In the genomic region with DNA sequence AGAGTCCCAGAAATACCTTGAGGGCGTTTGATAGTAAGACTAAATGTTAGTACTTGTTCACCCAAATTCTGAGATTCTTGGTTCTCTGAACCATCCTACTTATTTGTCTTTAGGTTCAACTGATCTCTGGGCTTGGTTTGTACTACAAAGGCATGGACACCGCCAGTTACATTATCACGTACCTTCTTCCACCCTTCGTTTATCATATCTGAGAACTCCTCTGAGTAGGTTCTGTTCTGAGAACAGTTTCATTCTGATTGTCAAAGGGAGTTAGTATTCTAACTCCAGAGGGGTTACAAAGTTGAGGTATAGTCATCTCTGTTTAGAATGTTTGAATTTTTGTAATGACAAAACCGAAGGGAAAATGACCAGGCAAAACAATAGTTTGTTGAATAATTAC, we compare ENCODE assay signal across 9 cellular contexts. TPM values are rescaled to one million over a fixed set of nuclear protein-coding genes. Genes with fewer than 3 reads are reported as not detected.
A peak's percentile ranks its signal among the peaks of the same experiment; 100 is the strongest.
DNase-seq lines count a peak whose midpoint lies in the region; ATAC-seq and FAIRE-seq lines count a peak whose summit lies in the region.
"Had no signal": no experiment of that assay in that cellular context is flagged by ENCODE, and none has a peak within 500 bp of the region (broad histone marks: within the 10 kb centered on the region; RNA-seq: fewer than 3 reads in every experiment).

No MANE protein-coding gene starts in this region.

- peak overlapping the region in 6 of 8 donors; percentile 2 to 78 (median 22) for H3K4me3 Mint-ChIP-seq in CD4-positive, alpha-beta memory T cell
- peak overlapping the region; percentile 84 for H3K4me3 Mint-ChIP-seq in activated T-helper 17 cell treated with anti-CD3 and anti-CD28 coated beads, Interleukin-2, amount 50 U/mL, for 72 hours

- H3K36me3 Mint-ChIP-seq in CD4-positive, alpha-beta memory T cell: peaks cover 12 to 18% of the 10 kb centered on the region in 2 donors
- H3K36me3 Mint-ChIP-seq in activated T-helper 17 cell treated with anti-CD3 and anti-CD28 coated beads, Interleukin-2, amount 50 U/mL, for 72 hours (ENCODE audit: low read depth): peaks cover 71% of the 10 kb centered on the region

- peaks cover 5% of the 10 kb centered on the region for H3K36me3 ChIP-seq in CD4-positive, alpha-beta memory T cell (ENCODE audit: insufficient read depth, low read length)
- peaks cover 0 to 2% of the 10 kb centered on the region in 2 donors for H3K36me3 ChIP-seq in small intestine (ENCODE audit: control insufficient read depth in 2 of 2, insufficient read depth in 2 of 2, low read length in 2 of 2)

- WGBS in small intestine, 3 donors: 60 to 71% (median 64%) methylated on average over 5 of the region's 5 CpGs

- CTCF ChIA-PET in CD4-positive, alpha-beta memory T cell (lab: Charles Lee; ENCODE audit: partially characterized antibody): no interaction called here

- peaks cover 39 to 82% (median 52%) of the 10 kb centered on the region in 4 donors for H3K4me1 Mint-ChIP-seq in CD4-positive, alpha-beta memory T cell
- peaks cover 32% of the 10 kb centered on the region for H3K4me1 Mint-ChIP-seq in activated T-helper 17 cell treated with anti-CD3 and anti-CD28 coated beads, Interleukin-2, amount 50 U/mL, for 72 hours

- POLR2A ChIA-PET in CD4-positive, alpha-beta memory T cell (lab: Charles Lee; ENCODE audit: partially characterized antibody): no interaction called here

- no peaks in the 10 kb centered on the region for H3K9me3 Mint-ChIP-seq in CD4-positive, alpha-beta memory T cell
- no peaks in the 10 kb centered on the region for H3K9me3 Mint-ChIP-seq in activated T-helper 17 cell treated with anti-CD3 and anti-CD28 coated beads, Interleukin-2, amount 50 U/mL, for 72 hours

- no peaks in the 10 kb centered on the region for H3K27me3 ChIP-seq in CD4-positive, alpha-beta memory T cell (ENCODE audit: insufficient read depth, low read length)
- no peaks in the 10 kb centered on the region for H3K27me3 ChIP-seq in small intestine (ENCODE audit: control insufficient read depth in 2 of 2, insufficient read depth in 2 of 2, low read length in 2 of 2)

- ATAC-seq in GM19397 (IDR thresholded peaks at IDR 0.05; ENCODE audit: unreplicated experiment): peak; percentile 54
- peak; percentile 47 for ATAC-seq in HG03060 (IDR thresholded peaks at IDR 0.05; ENCODE audit: low read depth, unreplicated experiment)
- ATAC-seq in activated T-helper 17 cell treated with anti-CD3 and anti-CD28 coated beads, Interleukin-2, amount 50 U/mL, for 72 hours (replicated peaks): peak; percentile 94

- peaks cover 63% of the 10 kb centered on the region for H3K4me1 ChIP-seq in CD4-positive, alpha-beta memory T cell (ENCODE audit: insufficient read depth, low read length)
- H3K4me1 ChIP-seq in small intestine (ENCODE audit: control insufficient read depth in 2 of 2, insufficient read depth in 1 of 2, low read depth in 1 of 2, low read length in 1 of 2): peaks cover 0 to 10% of the 10 kb centered on the region in 2 donors

- FAIRE-seq in small intestine (lab: Jason Lieb, UNC): no peak

- no peak overlapping the region for H3K27ac ChIP-seq in CD4-positive, alpha-beta memory T cell (ENCODE audit: low read depth, low read length)
- no peak overlapping the region for H3K27ac ChIP-seq in small intestine (ENCODE audit: low read depth in 1 of 2, low read length in 1 of 2)

- no peaks in the 10 kb centered on the region for H3K9me3 ChIP-seq in CD4-positive, alpha-beta memory T cell (ENCODE audit: control insufficient read depth in 1 of 2, low read length in 2 of 2)
- no peaks in the 10 kb centered on the region for H3K9me3 ChIP-seq in small intestine (ENCODE audit: control insufficient read depth, low read depth)

- intact Hi-C loops in CD4-positive, alpha-beta memory T cell (cut with micrococcal nuclease): loop anchor here (5.0 kb wide), 1 partner anchor 33 kb away; no protein-coding TSS in a partner anchor

- DNase-seq in CD4-positive, alpha-beta memory T cell: no peak
- DNase-seq in NCI-H345 (lab: John Stamatoyannopoulos, UW) (no peak), small intestine (no peak), occipital lobe (lab: John Stamatoyannopoulos, UW) (no peak), NCI-H128 (lab: John Stamatoyannopoulos, UW; ENCODE audit: unreplicated experiment) (no peak)
- DNase-seq: COR-L47 had no signal

- peak overlapping the region; percentile 1 to 87 (median 71) for H3K27ac Mint-ChIP-seq in CD4-positive, alpha-beta memory T cell
- H3K27ac Mint-ChIP-seq in activated T-helper 17 cell treated with anti-CD3 and anti-CD28 coated beads, Interleukin-2, amount 50 U/mL, for 72 hours: peak overlapping the region; percentile 97

- no peak overlapping the region for H3K4me3 ChIP-seq in CD4-positive, alpha-beta memory T cell (ENCODE audit: low read length in 2 of 2)
- H3K4me3 ChIP-seq in small intestine (ENCODE audit: low read depth in 1 of 2, low read length in 2 of 2): no peak overlapping the region

- no peaks in the 10 kb centered on the region for H3K27me3 Mint-ChIP-seq in CD4-positive, alpha-beta memory T cell
- H3K27me3 Mint-ChIP-seq in activated T-helper 17 cell treated with anti-CD3 and anti-CD28 coated beads, Interleukin-2, amount 50 U/mL, for 72 hours: no peaks in the 10 kb centered on the region

RNA-seq across cellular contexts. Expression of a gene that starts 19.3 kb away (rescaled TPM):
- total RNA-seq in CD4-positive, alpha-beta memory T cell: 10 to 100 TPM; 69.5 to 72.2 TPM
- polyA plus RNA-seq in CD4-positive, alpha-beta memory T cell: 10 to 100 TPM; 33.7 to 43.8 TPM
- 10 to 100 TPM; 41.0 to 42.9 TPM for total RNA-seq in activated T-helper 17 cell treated with anti-CD3 and anti-CD28 coated beads, Interleukin-2, amount 50 U/mL, for 72 hours
- polyA plus RNA-seq in small intestine: 1 to 10 TPM; 5.8 to 6.8 (median 6.6) TPM
- 72.2 TPM for total RNA-seq in occipital lobe
